ENCODE assay signal across 2 cellular contexts in the genomic region with DNA sequence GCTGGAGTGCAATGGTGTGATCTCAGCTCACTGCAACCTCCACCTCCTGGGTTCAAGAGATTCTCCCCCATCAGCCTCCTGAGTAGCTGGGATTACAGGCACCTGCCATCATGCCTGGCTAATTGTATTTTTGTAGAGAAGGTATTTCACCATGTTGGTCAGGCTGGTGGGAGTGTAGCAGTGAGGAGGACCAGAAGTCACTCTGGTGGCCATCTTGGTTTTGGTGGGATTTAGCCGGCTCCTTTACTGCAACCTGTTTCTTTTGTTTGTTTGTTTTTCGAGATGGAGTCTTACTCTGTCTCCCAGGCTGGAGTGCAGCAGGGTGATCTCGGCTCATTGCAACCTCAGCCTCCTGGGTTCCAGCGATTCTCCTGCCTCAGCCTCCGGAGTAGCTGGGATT. TPM values are rescaled to one million over a fixed set of nuclear protein-coding genes. Genes with fewer than 3 reads are reported as not detected.
"Had no signal": no experiment of that assay in that cellular context is flagged by ENCODE, and none has a peak within 500 bp of the region (broad histone marks: within the 10 kb centered on the region; RNA-seq: fewer than 3 reads in every experiment).

No MANE protein-coding gene starts in this region.

RNA-seq across cellular contexts. Expression of gene HSD17B6, which starts 58.6 kb away (rescaled TPM):
- total RNA-seq: cardiac septum, dermis blood vessel endothelial cell had no signal
